1 cellular context compared by ENCODE assay signal in the genomic region with DNA sequence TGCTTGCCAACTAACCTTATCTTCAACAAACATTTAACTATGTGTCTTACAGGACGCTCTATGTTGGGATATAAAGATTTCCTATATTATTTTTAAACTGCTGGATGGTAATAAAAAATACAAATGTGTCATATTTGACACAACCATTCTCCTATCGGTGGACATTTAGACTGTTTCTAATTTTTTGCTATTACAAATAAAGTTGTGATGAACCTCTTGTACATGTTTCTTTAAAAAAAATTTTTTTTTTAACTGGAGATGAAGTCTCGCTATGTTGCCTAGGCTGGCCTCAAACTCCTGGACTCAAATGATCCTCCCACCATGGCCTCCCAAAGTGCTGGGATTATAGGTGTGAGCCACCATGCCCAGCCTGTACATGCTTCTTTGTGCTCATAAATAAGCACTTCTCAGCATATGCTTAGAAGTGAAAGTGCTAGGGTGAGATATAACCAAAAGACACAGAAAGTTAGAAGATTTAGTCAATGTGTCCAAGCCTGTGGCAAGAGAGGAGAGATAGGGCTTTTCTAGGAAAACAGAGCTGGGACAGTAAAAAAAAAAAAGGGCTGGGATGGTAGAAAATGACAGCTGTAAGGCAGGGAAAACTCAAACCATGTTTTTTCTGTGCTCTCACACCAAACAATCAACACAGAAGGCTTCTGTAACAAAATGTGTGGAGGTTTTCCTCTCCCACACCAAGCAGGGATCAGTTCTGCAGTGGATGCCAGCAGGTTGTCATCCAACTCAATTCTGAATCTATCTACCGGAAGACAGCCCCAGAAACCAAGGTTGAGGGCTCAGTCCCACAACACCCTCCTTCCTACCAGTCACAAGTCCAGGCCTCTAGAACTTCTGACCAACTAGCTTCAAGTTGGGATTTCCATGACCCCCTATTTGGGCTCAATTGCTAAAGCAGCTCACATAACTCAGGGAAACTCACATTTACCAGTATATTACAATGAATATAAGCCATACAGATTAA.
A peak's percentile ranks its signal among the peaks of the same experiment; 100 is the strongest.
TF ChIP-seq lines count a peak whose summit lies in the region.

No MANE protein-coding gene starts in this region.

TF ChIP-seq in K562, 482 proteins besides CTCF, POLR2A, EP300 and RAD21 (continued from another document and continues in another):
- TF ChIP-seq, protein P1, sequence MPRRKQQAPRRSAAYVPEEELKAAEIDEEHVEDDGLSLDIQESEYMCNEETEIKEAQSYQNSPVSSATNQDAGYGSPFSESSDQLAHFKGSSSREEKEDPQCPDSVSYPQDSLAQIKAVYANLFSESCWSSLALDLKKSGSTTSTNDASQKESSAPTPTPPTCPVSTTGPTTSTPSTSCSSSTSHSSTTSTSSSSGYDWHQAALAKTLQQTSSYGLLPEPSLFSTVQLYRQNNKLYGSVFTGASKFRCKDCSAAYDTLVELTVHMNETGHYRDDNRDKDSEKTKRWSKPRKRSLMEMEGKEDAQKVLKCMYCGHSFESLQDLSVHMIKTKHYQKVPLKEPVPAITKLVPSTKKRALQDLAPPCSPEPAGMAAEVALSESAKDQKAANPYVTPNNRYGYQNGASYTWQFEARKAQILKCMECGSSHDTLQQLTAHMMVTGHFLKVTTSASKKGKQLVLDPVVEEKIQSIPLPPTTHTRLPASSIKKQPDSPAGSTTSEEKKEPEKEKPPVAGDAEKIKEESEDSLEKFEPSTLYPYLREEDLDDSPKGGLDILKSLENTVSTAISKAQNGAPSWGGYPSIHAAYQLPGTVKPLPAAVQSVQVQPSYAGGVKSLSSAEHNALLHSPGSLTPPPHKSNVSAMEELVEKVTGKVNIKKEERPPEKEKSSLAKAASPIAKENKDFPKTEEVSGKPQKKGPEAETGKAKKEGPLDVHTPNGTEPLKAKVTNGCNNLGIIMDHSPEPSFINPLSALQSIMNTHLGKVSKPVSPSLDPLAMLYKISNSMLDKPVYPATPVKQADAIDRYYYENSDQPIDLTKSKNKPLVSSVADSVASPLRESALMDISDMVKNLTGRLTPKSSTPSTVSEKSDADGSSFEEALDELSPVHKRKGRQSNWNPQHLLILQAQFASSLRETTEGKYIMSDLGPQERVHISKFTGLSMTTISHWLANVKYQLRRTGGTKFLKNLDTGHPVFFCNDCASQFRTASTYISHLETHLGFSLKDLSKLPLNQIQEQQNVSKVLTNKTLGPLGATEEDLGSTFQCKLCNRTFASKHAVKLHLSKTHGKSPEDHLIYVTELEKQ (CRISPR knock-in tag; IDR thresholded peaks at IDR 0.05): no peak
- TF ChIP-seq ERF (CRISPR knock-in tag; IDR thresholded peaks at IDR 0.05): no peak
- no peak for TF ChIP-seq ZNF384 (IDR thresholded peaks at IDR 0.05; ENCODE audit: low read depth, low read length)
- peak; percentile 76 for TF ChIP-seq DPF2 (IDR thresholded peaks at IDR 0.05)
- no peak for TF ChIP-seq ARHGAP35 (IDR thresholded peaks at IDR 0.05; ENCODE audit: partially characterized antibody)
- TF ChIP-seq RBM25 (IDR thresholded peaks at IDR 0.05; ENCODE audit: low read depth, low read length, severe bottlenecking): no peak
- TF ChIP-seq ZBTB7A (IDR thresholded peaks at IDR 0.05; ENCODE audit: borderline replicate concordance, control insufficient read depth, low read depth, low read length): no peak
- TF ChIP-seq PHF20 (IDR thresholded peaks at IDR 0.05; ENCODE audit: partially characterized antibody): no peak
- 0 out of 4 replicates have a peak, but pooled peaks of 1 of the 2 experiments have one; percentile 37 for TF ChIP-seq TBL1XR1 (IDR thresholded peaks at IDR 0.05; ENCODE audit: low read length in 2 of 2)
- TF ChIP-seq ZMIZ1 (IDR thresholded peaks at IDR 0.05; ENCODE audit: low read depth in 2 of 2, low read length in 2 of 2): no peak
- no peak for TF ChIP-seq POLR3G (IDR thresholded peaks at IDR 0.05; ENCODE audit: extremely low read depth, insufficient read length, insufficient replicate concordance)
- TF ChIP-seq, protein P2, sequence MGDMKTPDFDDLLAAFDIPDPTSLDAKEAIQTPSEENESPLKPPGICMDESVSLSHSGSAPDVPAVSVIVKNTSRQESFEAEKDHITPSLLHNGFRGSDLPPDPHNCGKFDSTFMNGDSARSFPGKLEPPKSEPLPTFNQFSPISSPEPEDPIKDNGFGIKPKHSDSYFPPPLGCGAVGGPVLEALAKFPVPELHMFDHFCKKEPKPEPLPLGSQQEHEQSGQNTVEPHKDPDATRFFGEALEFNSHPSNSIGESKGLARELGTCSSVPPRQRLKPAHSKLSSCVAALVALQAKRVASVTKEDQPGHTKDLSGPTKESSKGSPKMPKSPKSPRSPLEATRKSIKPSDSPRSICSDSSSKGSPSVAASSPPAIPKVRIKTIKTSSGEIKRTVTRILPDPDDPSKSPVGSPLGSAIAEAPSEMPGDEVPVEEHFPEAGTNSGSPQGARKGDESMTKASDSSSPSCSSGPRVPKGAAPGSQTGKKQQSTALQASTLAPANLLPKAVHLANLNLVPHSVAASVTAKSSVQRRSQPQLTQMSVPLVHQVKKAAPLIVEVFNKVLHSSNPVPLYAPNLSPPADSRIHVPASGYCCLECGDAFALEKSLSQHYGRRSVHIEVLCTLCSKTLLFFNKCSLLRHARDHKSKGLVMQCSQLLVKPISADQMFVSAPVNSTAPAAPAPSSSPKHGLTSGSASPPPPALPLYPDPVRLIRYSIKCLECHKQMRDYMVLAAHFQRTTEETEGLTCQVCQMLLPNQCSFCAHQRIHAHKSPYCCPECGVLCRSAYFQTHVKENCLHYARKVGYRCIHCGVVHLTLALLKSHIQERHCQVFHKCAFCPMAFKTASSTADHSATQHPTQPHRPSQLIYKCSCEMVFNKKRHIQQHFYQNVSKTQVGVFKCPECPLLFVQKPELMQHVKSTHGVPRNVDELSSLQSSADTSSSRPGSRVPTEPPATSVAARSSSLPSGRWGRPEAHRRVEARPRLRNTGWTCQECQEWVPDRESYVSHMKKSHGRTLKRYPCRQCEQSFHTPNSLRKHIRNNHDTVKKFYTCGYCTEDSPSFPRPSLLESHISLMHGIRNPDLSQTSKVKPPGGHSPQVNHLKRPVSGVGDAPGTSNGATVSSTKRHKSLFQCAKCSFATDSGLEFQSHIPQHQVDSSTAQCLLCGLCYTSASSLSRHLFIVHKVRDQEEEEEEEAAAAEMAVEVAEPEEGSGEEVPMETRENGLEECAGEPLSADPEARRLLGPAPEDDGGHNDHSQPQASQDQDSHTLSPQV (IDR thresholded peaks at IDR 0.05): no peak
- no peak for TF ChIP-seq ZNF699 (CRISPR knock-in tag; IDR thresholded peaks at IDR 0.05; ENCODE audit: insufficient replicate concordance)
- TF ChIP-seq, protein P3, sequence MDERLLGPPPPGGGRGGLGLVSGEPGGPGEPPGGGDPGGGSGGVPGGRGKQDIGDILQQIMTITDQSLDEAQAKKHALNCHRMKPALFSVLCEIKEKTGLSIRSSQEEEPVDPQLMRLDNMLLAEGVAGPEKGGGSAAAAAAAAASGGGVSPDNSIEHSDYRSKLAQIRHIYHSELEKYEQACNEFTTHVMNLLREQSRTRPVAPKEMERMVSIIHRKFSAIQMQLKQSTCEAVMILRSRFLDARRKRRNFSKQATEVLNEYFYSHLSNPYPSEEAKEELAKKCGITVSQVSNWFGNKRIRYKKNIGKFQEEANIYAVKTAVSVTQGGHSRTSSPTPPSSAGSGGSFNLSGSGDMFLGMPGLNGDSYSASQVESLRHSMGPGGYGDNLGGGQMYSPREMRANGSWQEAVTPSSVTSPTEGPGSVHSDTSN (CRISPR knock-in tag; IDR thresholded peaks at IDR 0.05; ENCODE audit: low read depth): no peak
- TF ChIP-seq, protein P3 (tag; conservative IDR thresholded peaks at IDR 0.05; ENCODE audit: low read depth): 0 out of 2 replicates have a peak, but pooled peaks have one; percentile 25
- TF ChIP-seq ARID3A (IDR thresholded peaks at IDR 0.05; ENCODE audit: borderline replicate concordance, low read depth, low read length): peak; percentile 51; the same call in 1 of the 2 replicates
- TF ChIP-seq ZNF277 (CRISPR knock-in tag; IDR thresholded peaks at IDR 0.05; ENCODE audit: borderline replicate concordance): no peak
- no peak for TF ChIP-seq HMG20A (CRISPR knock-in tag; conservative IDR thresholded peaks at IDR 0.05)
- TF ChIP-seq, protein P4, sequence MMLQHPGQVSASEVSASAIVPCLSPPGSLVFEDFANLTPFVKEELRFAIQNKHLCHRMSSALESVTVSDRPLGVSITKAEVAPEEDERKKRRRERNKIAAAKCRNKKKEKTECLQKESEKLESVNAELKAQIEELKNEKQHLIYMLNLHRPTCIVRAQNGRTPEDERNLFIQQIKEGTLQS (IDR thresholded peaks at IDR 0.05): no peak
- TF ChIP-seq, protein P4 (CRISPR knock-in tag; conservative IDR thresholded peaks at IDR 0.05): no peak
- no peak for TF ChIP-seq NCOA1 (IDR thresholded peaks at IDR 0.05; ENCODE audit: low read depth)
- 0 out of 2 replicates have a peak, but pooled peaks have one; percentile 53 for TF ChIP-seq SOX6 (IDR thresholded peaks at IDR 0.05)
- no peak for TF ChIP-seq ZNF589 (CRISPR knock-in tag; IDR thresholded peaks at IDR 0.05; ENCODE audit: low read depth)
- no peak for TF ChIP-seq RFX1 (IDR thresholded peaks at IDR 0.05)
- no peak for TF ChIP-seq ZFP1 (CRISPR knock-in tag; IDR thresholded peaks at IDR 0.05)
